ENCODE assay signal across 20 cellular contexts in genomic region chr7:94284120-94284519, GRCh38.
DNase-seq lines count a peak whose midpoint lies in the region; ATAC-seq and TF ChIP-seq lines count a peak whose summit lies in the region.
"Had no signal": no experiment of that assay in that cellular context is flagged by ENCODE, and none has a peak within 500 bp of the region (broad histone marks: within the 10 kb centered on the region; RNA-seq: fewer than 3 reads in every experiment).

No MANE protein-coding gene starts in this region.

- H3K4me1 Mint-ChIP-seq in MCF 10A (ENCODE audit: insufficient read depth, unreplicated experiment) (no peaks in the 10 kb centered on the region), neural progenitor cell (peaks cover 39% of the 10 kb centered on the region)
- H3K4me1 Mint-ChIP-seq: IgD-negative memory B cell had no signal

- no peaks in the 10 kb centered on the region for H4K20me1 ChIP-seq in neural progenitor cell (ENCODE audit: low read depth)

- CTCF ChIA-PET in MCF 10A (lab: Yijun Ruan, JAX) = interaction anchor here (0.5 to 8.3 kb wide), 4 partner anchors 83 to 460 kb away, joined by 3 to 121 read pairs (median 4); partner anchors contain the start of gene COL1A2

- peak overlapping the region; percentile 26 for H3K27ac Mint-ChIP-seq in MCF 10A (ENCODE audit: low read depth, unreplicated experiment)
- peak overlapping the region; percentile 50 for H3K27ac Mint-ChIP-seq in neural progenitor cell
- H3K27ac Mint-ChIP-seq: GM23338, IgD-negative memory B cell had no signal

- H3F3A ChIP-seq in neural progenitor cell (ENCODE audit: low read depth) = no peaks in the 10 kb centered on the region

- POLR2A ChIA-PET in MCF 10A (lab: Yijun Ruan, JAX) = interaction anchor here (0.6 kb wide), 1 partner anchor 18 kb away, joined by 3 read pairs; no protein-coding TSS in a partner anchor

- BruUV-seq in MCF 10A (replicated peaks; lab: Mats Ljungman, UMichigan) = no TSS peak

- TF ChIP-seq CTCF in MCF 10A (IDR thresholded peaks at IDR 0.05; ENCODE audit: unreplicated experiment) (no peak), breast epithelium (IDR thresholded peaks at IDR 0.05) (no peak), fibroblast of villous mesenchyme (IDR thresholded peaks at IDR 0.05; ENCODE audit: insufficient read depth, low read depth, low read length) (no peak), neural progenitor cell (IDR thresholded peaks at IDR 0.05) (no peak)

- no peak for TF ChIP-seq POLR2A in breast epithelium (IDR thresholded peaks at IDR 0.05)

- intact Hi-C loops in MCF 10A (cut with micrococcal nuclease) (no loop called here), breast epithelium (cut with DNase I; ENCODE audit: low total_unique reads) (no loop called here)

- no peak overlapping the region for H3K9ac ChIP-seq in SK-N-MC (ENCODE audit: insufficient read length)
- H3K9ac ChIP-seq in neural progenitor cell = no peak overlapping the region

- H3K27ac ChIP-seq in breast epithelium (no peak overlapping the region), SK-N-MC (peak overlapping the region; percentile 76), neural progenitor cell (no peak overlapping the region)
- H3K27ac ChIP-seq: HL-60, SJCRH30 had no signal

- H3K4me1 ChIP-seq in breast epithelium = no peaks in the 10 kb centered on the region
- peaks cover 17% of the 10 kb centered on the region for H3K4me1 ChIP-seq in neural progenitor cell

- no peaks in the 10 kb centered on the region for H3K9me3 ChIP-seq in breast epithelium
- H3K9me3 ChIP-seq in SK-N-MC (ENCODE audit: low read depth, low read length) = no peaks in the 10 kb centered on the region
- no peaks in the 10 kb centered on the region for H3K9me3 ChIP-seq in neural progenitor cell (ENCODE audit: low read depth)
- H3K9me3 ChIP-seq: SJCRH30 had no signal

- no peak for DNase-seq in MCF 10A (ENCODE audit: unreplicated experiment)
- DNase-seq in breast epithelium (ENCODE audit: low spot score in 2 of 2) = no peak
- peak; percentile 80 for DNase-seq in SK-N-MC (ENCODE audit: low read depth, low spot score)
- peak; percentile 83 for DNase-seq in fibroblast of villous mesenchyme (ENCODE audit: low read depth)
- no peak for DNase-seq in neural progenitor cell (ENCODE audit: low spot score)
- DNase-seq in Ammon's horn (ENCODE audit: low spot score) = no peak
- DNase-seq: 8988T, C1 segment of cervical spinal cord, DMS79 treated with DMSO at 0.1 percent for 48 hours, NCI-H1436 treated with DMSO at 0.1 percent for 48 hours, NCI-H2081, NCI-H526, RPMI8226 had no signal

- H3K36me3 ChIP-seq in breast epithelium = no peaks in the 10 kb centered on the region
- H3K36me3 ChIP-seq in SK-N-MC (ENCODE audit: insufficient read depth, low read length) = no peaks in the 10 kb centered on the region
- no peaks in the 10 kb centered on the region for H3K36me3 ChIP-seq in neural progenitor cell
- H3K36me3 ChIP-seq: SJCRH30 had no signal

- H3K27me3 Mint-ChIP-seq in MCF 10A (ENCODE audit: insufficient read depth, unreplicated experiment) (no peaks in the 10 kb centered on the region), neural progenitor cell (ENCODE audit: insufficient read depth, low read depth) (no peaks in the 10 kb centered on the region)

- no peak overlapping the region for H2AFZ ChIP-seq in neural progenitor cell (replicated peaks)
- H2AFZ ChIP-seq: GM23338 had no signal

- no peak overlapping the region for H3K4me2 ChIP-seq in neural progenitor cell
- H3K4me2 ChIP-seq: GM23338 had no signal

- no peak for ATAC-seq in GM19452 (IDR thresholded peaks at IDR 0.05; ENCODE audit: unreplicated experiment)
- no peak for ATAC-seq in HG03159 (IDR thresholded peaks at IDR 0.05; ENCODE audit: unreplicated experiment)
- ATAC-seq: GM23338, HCT116 had no signal

- H3K4me3 ChIP-seq in breast epithelium = no peak overlapping the region
- H3K4me3 ChIP-seq in SK-N-MC = peak overlapping the region; percentile 24; the same call in 1 of the 2 replicates
- no peak overlapping the region for H3K4me3 ChIP-seq in fibroblast of villous mesenchyme (ENCODE audit: low read depth, low read length)
- no peak overlapping the region for H3K4me3 ChIP-seq in neural progenitor cell
- H3K4me3 ChIP-seq: GM23338, SJCRH30 had no signal

- no peaks in the 10 kb centered on the region for H3K27me3 ChIP-seq in breast epithelium
- H3K27me3 ChIP-seq in neural progenitor cell = no peaks in the 10 kb centered on the region
- H3K27me3 ChIP-seq: SJCRH30 had no signal

- H3K4me3 Mint-ChIP-seq in MCF 10A (ENCODE audit: unreplicated experiment) (no peak overlapping the region), neural progenitor cell (no peak overlapping the region)
- H3K4me3 Mint-ChIP-seq: GM23338, IgD-negative memory B cell had no signal

- H3K9me3 Mint-ChIP-seq in MCF 10A (ENCODE audit: unreplicated experiment) (no peaks in the 10 kb centered on the region), neural progenitor cell (no peaks in the 10 kb centered on the region)
- H3K9me3 Mint-ChIP-seq: GM23338, IgD-negative memory B cell had no signal

- H3K36me3 Mint-ChIP-seq in MCF 10A (ENCODE audit: insufficient read depth, unreplicated experiment) (no peaks in the 10 kb centered on the region), neural progenitor cell (no peaks in the 10 kb centered on the region)
- H3K36me3 Mint-ChIP-seq: IgD-negative memory B cell had no signal

- no peaks in the 10 kb centered on the region for H3K79me2 ChIP-seq in neural progenitor cell (ENCODE audit: low read depth)

Comparison
In these comparisons a context has a peak if more than half of its experiments do, and no peak if none do; other contexts are left out.
1. DNase-seq: peak in SK-N-MC (single experiment) and fibroblast of villous mesenchyme (single experiment); none in MCF 10A (single experiment), breast epithelium (0 of 2), neural progenitor cell (single experiment) and Ammon's horn (single experiment).